2 cellular contexts compared by ENCODE assay signal in genomic region chr20:1103751-1104150, GRCh38.
TF ChIP-seq lines count a peak whose summit lies in the region.

No MANE protein-coding gene starts in this region.

TF ChIP-seq in HepG2, 621 proteins besides CTCF, POLR2A, EP300 and RAD21:
- TF ChIP-seq MAFF (IDR thresholded peaks at IDR 0.05; ENCODE audit: low read depth, low read length) (peak; percentile 70), ZNF331 (CRISPR knock-in tag; IDR thresholded peaks at IDR 0.05) (no peak), ZNF644 (CRISPR knock-in tag; IDR thresholded peaks at IDR 0.05; ENCODE audit: low read depth) (no peak), MAFK (conservative IDR thresholded peaks at IDR 0.05 in 1 of 2, IDR thresholded peaks at IDR 0.05 in 1 of 2; ENCODE audit: low read length in 2 of 2) (peak; percentile 61 to 72), ZNF207 (IDR thresholded peaks at IDR 0.05; ENCODE audit: borderline replicate concordance) (no peak)
TF ChIP-seq in HepG2: peak in this region for 2.

TF ChIP-seq in GM23338, 12 proteins besides CTCF, POLR2A, EP300 and RAD21:
- TF ChIP-seq, protein P1, sequence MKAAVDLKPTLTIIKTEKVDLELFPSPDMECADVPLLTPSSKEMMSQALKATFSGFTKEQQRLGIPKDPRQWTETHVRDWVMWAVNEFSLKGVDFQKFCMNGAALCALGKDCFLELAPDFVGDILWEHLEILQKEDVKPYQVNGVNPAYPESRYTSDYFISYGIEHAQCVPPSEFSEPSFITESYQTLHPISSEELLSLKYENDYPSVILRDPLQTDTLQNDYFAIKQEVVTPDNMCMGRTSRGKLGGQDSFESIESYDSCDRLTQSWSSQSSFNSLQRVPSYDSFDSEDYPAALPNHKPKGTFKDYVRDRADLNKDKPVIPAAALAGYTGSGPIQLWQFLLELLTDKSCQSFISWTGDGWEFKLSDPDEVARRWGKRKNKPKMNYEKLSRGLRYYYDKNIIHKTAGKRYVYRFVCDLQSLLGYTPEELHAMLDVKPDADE (IDR thresholded peaks at IDR 0.05) = no peak
- TF ChIP-seq ZNF114 (CRISPR knock-in tag; IDR thresholded peaks at IDR 0.05) (no peak), ZNF331 (CRISPR knock-in tag; IDR thresholded peaks at IDR 0.05; ENCODE audit: low read depth) (no peak), EZH2phosphoT487 (IDR thresholded peaks at IDR 0.05; ENCODE audit: unreplicated experiment) (no peak), POLR2AphosphoS5 (IDR thresholded peaks at IDR 0.05; ENCODE audit: low read depth) (no peak)
TF ChIP-seq in GM23338: peak in this region for 0.
